ENCODE assay signal across 1 cellular context in genomic region chr7:141320287-141320686, GRCh38.
TF ChIP-seq lines count a peak whose summit lies in the region.

No MANE protein-coding gene starts in this region.

TF ChIP-seq in GM23338, 12 proteins besides CTCF, POLR2A, EP300 and RAD21 (continued from another document):
- no peak for TF ChIP-seq ZNF462 (CRISPR knock-in tag; IDR thresholded peaks at IDR 0.05)
- no peak for TF ChIP-seq ZNF114 (CRISPR knock-in tag; IDR thresholded peaks at IDR 0.05)
- no peak for TF ChIP-seq CREB1 (CRISPR knock-in tag; IDR thresholded peaks at IDR 0.05; ENCODE audit: low read depth)
- no peak for TF ChIP-seq STAT1 (IDR thresholded peaks at IDR 0.05; ENCODE audit: unreplicated experiment)
- no peak for TF ChIP-seq EZH2phosphoT487 (IDR thresholded peaks at IDR 0.05; ENCODE audit: unreplicated experiment)
- no peak for TF ChIP-seq EZH2 (IDR thresholded peaks at IDR 0.05; ENCODE audit: low read depth, unreplicated experiment)
- TF ChIP-seq REST (IDR thresholded peaks at IDR 0.05; ENCODE audit: unreplicated experiment): no peak
- no peak for TF ChIP-seq NANOG (IDR thresholded peaks at IDR 0.05; ENCODE audit: borderline replicate concordance)
